8 cellular contexts compared by ENCODE assay signal in the genomic region with DNA sequence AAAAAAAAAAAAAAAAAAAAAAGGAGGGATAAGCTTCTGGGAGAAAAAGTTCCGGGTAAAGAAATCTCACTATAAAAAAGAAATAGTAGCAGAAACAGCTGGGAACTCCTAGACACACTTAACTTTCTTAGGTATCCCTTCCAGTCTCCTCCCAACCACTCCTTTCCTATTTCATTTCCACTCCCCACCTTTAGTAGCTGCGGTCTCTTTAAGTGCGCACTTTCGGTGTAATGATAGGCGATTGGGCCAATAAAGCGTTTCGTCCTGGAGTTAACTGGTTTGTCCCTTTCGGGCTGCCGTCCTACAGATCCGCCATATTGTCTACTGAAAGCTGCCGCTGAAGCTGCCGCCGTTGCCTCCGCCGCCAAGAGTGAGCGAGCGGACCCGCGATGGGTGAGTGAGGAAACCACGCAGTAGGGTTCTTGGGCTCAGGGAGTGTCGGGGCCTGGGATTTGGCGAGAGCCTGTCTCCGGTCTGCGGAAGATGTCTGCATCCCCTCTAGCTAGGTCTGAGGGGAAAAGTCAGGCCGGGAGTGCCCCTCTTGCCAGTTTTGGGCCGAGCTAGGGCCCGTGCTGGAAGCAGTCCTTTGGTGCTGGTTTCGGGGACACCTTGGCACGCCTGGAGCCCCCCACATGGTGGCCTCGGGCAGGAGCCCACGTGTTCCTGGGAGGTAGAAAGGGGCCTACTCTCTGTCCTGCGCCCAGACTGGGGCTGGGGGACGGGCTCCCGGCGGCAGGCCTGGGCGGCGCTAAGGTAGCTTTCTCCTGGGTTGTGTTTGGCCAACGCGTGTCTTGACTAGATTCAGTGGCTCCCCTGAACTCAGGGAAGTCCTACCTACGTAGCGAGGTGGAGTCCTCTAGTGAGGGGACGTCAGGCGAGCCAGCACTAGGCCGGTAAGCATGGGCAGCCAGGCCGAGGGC. TPM values are rescaled to one million over a fixed set of nuclear protein-coding genes. Genes with fewer than 3 reads are reported as not detected.
A peak's percentile ranks its signal among the peaks of the same experiment; 100 is the strongest.
DNase-seq lines count a peak whose midpoint lies in the region; ATAC-seq, FAIRE-seq and TF ChIP-seq lines count a peak whose summit lies in the region.

A gene (plus strand): TSS at position 315 of the 920 bp plus-strand sequence. CDS start 75 bp downstream, at position 390.

- ATAC-seq in GM21529 (IDR thresholded peaks at IDR 0.05; ENCODE audit: unreplicated experiment) = peak; percentile 67

- TF ChIP-seq CTCF in esophagus muscularis mucosa (IDR thresholded peaks at IDR 0.05) = peak in 1 of 3 experiments; percentile 20

- WGBS in esophagus muscularis mucosa = 0% methylated on average over 35 of the region's 45 CpGs

- no peaks in the 10 kb centered on the region for H3K36me3 ChIP-seq in Karpas-422 (ENCODE audit: insufficient read depth, low read length)
- H3K36me3 ChIP-seq in esophagus muscularis mucosa = peaks cover 0 to 6% (median under 1%) of the 10 kb centered on the region in 4 donors
- H3K36me3 ChIP-seq in muscle layer of duodenum (ENCODE audit: control insufficient read depth in 1 of 2, insufficient read depth in 2 of 2, low read length in 2 of 2) = peaks cover 0 to 6% of the 10 kb centered on the region in 2 donors

- peak; percentile 76 for FAIRE-seq in RCC 7860 (lab: Jason Lieb, UNC)

- DNase-seq in DMS 273 (lab: John Stamatoyannopoulos, UW; ENCODE audit: unreplicated experiment) (peak; percentile 97), Karpas-422 (peak; percentile 97), RCC 7860 (ENCODE audit: low spot score) (peak; percentile 92), esophagus muscularis mucosa (ENCODE audit: extremely low spot score) (peak; percentile 97)
- peak; percentile 93 for DNase-seq in activated T-cell treated with anti-CD3 and anti-CD28 coated beads, Interleukin-2, amount 50 U/mL, for 48 hours
- DNase-seq in stimulated activated CD8-positive, alpha-beta memory T cell treated with anti-CD3 and anti-CD28 coated beads, Interleukin-7, amount 100 ng/mL, for 24 hours (ENCODE audit: low read depth) = peak; percentile 69

- peak within 1 kb of the TSS; percentile 44; the same call in 1 of the 2 replicates for H2AFZ ChIP-seq in Karpas-422 (ENCODE audit: low read length)

- H4K20me1 ChIP-seq in Karpas-422 (ENCODE audit: insufficient read depth, low read depth, low read length) = peaks cover 24% of the 10 kb centered on the region; the same call in 1 of the 2 replicates

- H3K27me3 ChIP-seq in Karpas-422 (ENCODE audit: low read length) (no peaks in the 10 kb centered on the region), esophagus muscularis mucosa (no peaks in the 10 kb centered on the region), muscle layer of duodenum (ENCODE audit: low read depth, low read length) (no peaks in the 10 kb centered on the region)

- H3K4me3 ChIP-seq in Karpas-422 (ENCODE audit: low read length) = peak within 1 kb of the TSS; percentile 92
- peak within 1 kb of the TSS; percentile 84 to 93 (median 88) for H3K4me3 ChIP-seq in esophagus muscularis mucosa
- H3K4me3 ChIP-seq in muscle layer of duodenum (ENCODE audit: low read depth in 1 of 2, low read length in 2 of 2) = peak within 1 kb of the TSS; percentile 97 to 99

- TF ChIP-seq EP300 in esophagus muscularis mucosa (IDR thresholded peaks at IDR 0.05) = no peak

- no peaks in the 10 kb centered on the region for H3K9me2 ChIP-seq in Karpas-422 (replicated peaks; ENCODE audit: insufficient read depth, low read length)

- H3K9ac ChIP-seq in Karpas-422 (ENCODE audit: low read length) = peak within 1 kb of the TSS; percentile 90

- H3K27ac ChIP-seq in Karpas-422 (ENCODE audit: low read length) (peak within 1 kb of the TSS; percentile 75), esophagus muscularis mucosa (replicated peaks in 1 of 4) (peak within 1 kb of the TSS; percentile 89 to 92 (median 90)), muscle layer of duodenum (ENCODE audit: low read length) (peak within 1 kb of the TSS; percentile 95)

- H3K79me2 ChIP-seq in Karpas-422 (ENCODE audit: low read length) = peaks cover 51% of the 10 kb centered on the region

- H3K9me3 ChIP-seq in Karpas-422 (ENCODE audit: low read length) (no peaks in the 10 kb centered on the region), esophagus muscularis mucosa (no peaks in the 10 kb centered on the region), muscle layer of duodenum (ENCODE audit: control insufficient read depth in 1 of 2, low read length in 2 of 2) (no peaks in the 10 kb centered on the region)

- peak; percentile 34 for TF ChIP-seq POLR2A in esophagus muscularis mucosa (IDR thresholded peaks at IDR 0.05; ENCODE audit: low read depth)

- intact Hi-C loops in esophagus muscularis mucosa (cut with DNase I) = loop anchor here (5.0 kb wide), 1 partner anchor 36 kb away; a partner anchor contains a TSS

- H3K4me1 ChIP-seq in Karpas-422 (ENCODE audit: low read length) (peaks cover 30% of the 10 kb centered on the region), esophagus muscularis mucosa (peaks cover 43 to 52% (median 46%) of the 10 kb centered on the region in 4 donors), muscle layer of duodenum (ENCODE audit: control insufficient read depth in 1 of 2, insufficient read depth in 2 of 2, low read length in 2 of 2) (peaks cover 0 to 31% of the 10 kb centered on the region in 2 donors)

- H3K4me2 ChIP-seq in Karpas-422 (ENCODE audit: low read depth, low read length, poor library complexity, severe bottlenecking) = peak within 1 kb of the TSS; percentile 84

RNA-seq across cellular contexts. Expression of the gene that starts here (rescaled TPM):
- 19.7 and 26.0 TPM in 2 replicates for total RNA-seq in Karpas-422 (2014; rRNA removed; shearing (Covaris generic); ENCODE audit: low replicate concordance)
- total RNA-seq in esophagus muscularis mucosa = 10 to 100 TPM; 47.8 to 71.3 (median 55.4) TPM

Comparison
In these comparisons a context has a peak if more than half of its experiments do, and no peak if none do; other contexts are left out.
1. Peak in every context shown above with its lines: DNase-seq, ATAC-seq, H3K4me3 ChIP-seq and H3K27ac ChIP-seq.